Comparison of ENCODE assay signal across 8 cellular contexts in genomic region chr17:1108810-1109605, GRCh38.
DNase-seq lines count a peak whose midpoint lies in the region; ATAC-seq and TF ChIP-seq lines count a peak whose summit lies in the region.

No MANE protein-coding gene starts in this region.

- no peaks in the 10 kb centered on the region for H3K27me3 Mint-ChIP-seq in central memory CD8-positive, alpha-beta T cell

- no peaks in the 10 kb centered on the region for H3K9me3 Mint-ChIP-seq in central memory CD8-positive, alpha-beta T cell

- no peak for TF ChIP-seq CTCF in GM12865 (IDR thresholded peaks at IDR 0.05; ENCODE audit: insufficient read depth, low read depth, low read length, missing control alignments)

- H3K36me3 Mint-ChIP-seq in central memory CD8-positive, alpha-beta T cell (ENCODE audit: insufficient read depth), result peaks cover 21% of the 10 kb centered on the region

- peak overlapping the region; percentile 87 for H3K4me3 Mint-ChIP-seq in central memory CD8-positive, alpha-beta T cell

- DNase-seq in GM12865 (ENCODE audit: low read depth) (peak; percentile 65), HPDE6-E6E7 (ENCODE audit: extremely low spot score) (peak; percentile 60), left kidney (ENCODE audit: low read depth, low spot score) (peak; percentile 79), superior temporal gyrus (ENCODE audit: extremely low spot score) (no peak)
- peak; percentile 43 to 64 (median 56) for DNase-seq in activated CD4-positive, CD25-positive, alpha-beta regulatory T cell (lab: John Stamatoyannopoulos, UW)
- DNase-seq in central memory CD8-positive, alpha-beta T cell (ENCODE audit: low spot score in 2 of 2), result peak; percentile 49 to 60
- DNase-seq in stimulated activated CD4-positive, alpha-beta T cell treated with anti-CD3 and anti-CD28 coated beads, Interleukin-4, amount 100 ng/mL, for 24 hours, result peak; percentile 59

- ATAC-seq in central memory CD8-positive, alpha-beta T cell (replicated peaks; ENCODE audit: extremely low read depth, poor library complexity, severe bottlenecking), result peak; percentile 81
- ATAC-seq in GM21423 (IDR thresholded peaks at IDR 0.05; ENCODE audit: unreplicated experiment), result no peak

- peak overlapping the region; percentile 82 for H3K27ac Mint-ChIP-seq in central memory CD8-positive, alpha-beta T cell (ENCODE audit: low read depth)

- H3K4me1 Mint-ChIP-seq in central memory CD8-positive, alpha-beta T cell, result peaks cover 45% of the 10 kb centered on the region

- peak overlapping the region; percentile 63 for H3K4me3 ChIP-seq in GM12865 (ENCODE audit: low read depth, low read length)
